Comparison of ENCODE assay signal across 28 cellular contexts in the genomic region with DNA sequence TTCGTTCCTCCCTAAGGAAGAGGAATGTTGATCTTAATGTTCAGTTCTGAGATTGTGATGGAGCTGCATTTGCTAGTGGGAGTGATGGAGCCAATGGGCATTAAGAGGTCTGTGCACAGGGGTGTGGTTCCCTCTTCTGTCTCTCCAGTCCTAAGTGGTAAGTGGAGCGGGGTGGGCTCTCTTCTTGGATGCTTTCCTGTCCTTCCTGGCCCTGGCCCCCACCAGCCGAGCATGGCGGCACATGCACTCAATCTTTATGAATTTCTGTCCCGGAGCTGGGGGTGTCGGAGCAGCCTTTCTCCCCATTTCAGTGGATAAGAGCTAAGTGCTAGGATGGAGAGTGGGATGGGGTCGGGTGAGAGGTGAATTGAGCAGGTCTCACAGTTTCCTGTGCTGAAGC. TPM values are rescaled to one million over a fixed set of nuclear protein-coding genes. Genes with fewer than 3 reads are reported as not detected.
"Had no signal": no experiment of that assay in that cellular context is flagged by ENCODE, and none has a peak within 500 bp of the region (broad histone marks: within the 10 kb centered on the region; RNA-seq: fewer than 3 reads in every experiment).

No MANE protein-coding gene starts in this region.

- H3K36me3 Mint-ChIP-seq: natural killer cell had no signal

- H3K27ac Mint-ChIP-seq: naive thymus-derived CD4-positive, alpha-beta T cell; natural killer cell; nephron; stimulated activated memory B cell treated with anti-CD40 and anti-IgM and Interleukin-4, amounts not matched to agents 10 μg/mL and 1 μg/mL and 100 μg/mL, for 72 hours; stimulated activated naive CD8-positive, alpha-beta T cell treated with anti-CD3 and anti-CD28 coated beads, Interleukin-15, Interleukin-2, amounts not matched to agents 100 ng/mL and 50 ng/mL, for 24 hours had no signal

- H3K27me3 ChIP-seq: pancreas, spleen, thyroid gland, tibial nerve, upper lobe of left lung, vagina had no signal

- ATAC-seq: natural killer cell; pancreas; sciatic nerve; stimulated activated memory B cell treated with anti-CD40 and anti-IgM and Interleukin-4, amounts not matched to agents 10 μg/mL and 1 μg/mL and 100 μg/mL, for 72 hours had no signal

- DNase-seq: naive thymus-derived CD4-positive, alpha-beta T cell; natural killer cell; nucleus accumbens; pancreas; retina; right cardiac atrium; spleen; stimulated activated CD4-positive, alpha-beta T cell treated with anti-CD3 and anti-CD28 coated beads, Interleukin-12 subunit alpha, Interleukin-12 subunit beta, amount 100 ng/mL, for 4 hours; stimulated activated CD4-positive, alpha-beta T cell treated with anti-CD3 and anti-CD28 coated beads, Interleukin-1b, Interleukin-23, amount 100 ng/mL, for 48 hours; stimulated activated CD4-positive, alpha-beta T cell treated with anti-CD3 and anti-CD28 coated beads, Interleukin-4, amount 100 ng/mL, for 1 hour; stimulated activated CD4-positive, alpha-beta T cell treated with anti-CD3 and anti-CD28 coated beads, Interleukin-4, amount 100 ng/mL, for 4 hours; stimulated activated CD8-positive, alpha-beta memory T cell treated with anti-CD3 and anti-CD28 coated beads, Interleukin-4, amount 100 ng/mL, for 48 hours; stimulated activated naive CD4-positive, alpha-beta T cell treated with Interleukin-2 at 50 U/mL for 16 hours; stomach; thyroid gland; trophoblast cell; upper lobe of left lung had no signal

- H3K27ac ChIP-seq: neutrophil, pancreas, prostate gland, skin epidermis, spleen, stomach, thoracic aorta, thyroid gland, tibial nerve, upper lobe of left lung, vagina had no signal

- H3K4me2 ChIP-seq: smooth muscle cell had no signal

- H3K4me1 ChIP-seq: pancreas, prostate gland, stomach, thyroid gland, upper lobe of left lung, vagina had no signal

- H3K36me3 ChIP-seq: pancreas, prostate gland, thoracic aorta, thyroid gland had no signal

- H3K4me3 Mint-ChIP-seq: naive thymus-derived CD4-positive, alpha-beta T cell; natural killer cell; nephron; stimulated activated memory B cell treated with anti-CD40 and anti-IgM and Interleukin-4, amounts not matched to agents 10 μg/mL and 1 μg/mL and 100 μg/mL, for 72 hours; stimulated activated naive CD8-positive, alpha-beta T cell treated with anti-CD3 and anti-CD28 coated beads, Interleukin-15, Interleukin-2, amounts not matched to agents 100 ng/mL and 50 ng/mL, for 24 hours had no signal

- H3K4me3 ChIP-seq: pancreas, prostate gland, skin epidermis, smooth muscle cell, spleen, stomach, thoracic aorta, thyroid gland, tibial nerve, upper lobe of left lung, vagina had no signal

- H3K27me3 Mint-ChIP-seq: stimulated activated naive CD8-positive, alpha-beta T cell treated with anti-CD3 and anti-CD28 coated beads, Interleukin-15, Interleukin-2, amounts not matched to agents 100 ng/mL and 50 ng/mL, for 24 hours had no signal

- H3K9me3 Mint-ChIP-seq: naive thymus-derived CD4-positive, alpha-beta T cell; natural killer cell; nephron; stimulated activated memory B cell treated with anti-CD40 and anti-IgM and Interleukin-4, amounts not matched to agents 10 μg/mL and 1 μg/mL and 100 μg/mL, for 72 hours; stimulated activated naive CD8-positive, alpha-beta T cell treated with anti-CD3 and anti-CD28 coated beads, Interleukin-15, Interleukin-2, amounts not matched to agents 100 ng/mL and 50 ng/mL, for 24 hours had no signal

- H3K9me3 ChIP-seq: neutrophil, pancreas, prostate gland, spleen, stomach, thoracic aorta, thyroid gland, tibial nerve, upper lobe of left lung, vagina had no signal

- H3K4me1 Mint-ChIP-seq: naive thymus-derived CD4-positive, alpha-beta T cell; nephron; stimulated activated memory B cell treated with anti-CD40 and anti-IgM and Interleukin-4, amounts not matched to agents 10 μg/mL and 1 μg/mL and 100 μg/mL, for 72 hours had no signal

RNA-seq across cellular contexts. Expression of a gene that starts 37.6 kb away (rescaled TPM):
- total RNA-seq: naive thymus-derived CD4-positive, alpha-beta T cell; natural killer cell had no signal
